ENCODE assay signal across 1 cellular context in genomic region chr1:42741706-42742105, GRCh38.
TF ChIP-seq lines count a peak whose summit lies in the region.

No MANE protein-coding gene starts in this region.

TF ChIP-seq in H1, 55 proteins besides CTCF, POLR2A, EP300 and RAD21:
- TF ChIP-seq JUN (IDR thresholded peaks at IDR 0.05; ENCODE audit: low read depth, low read length) = no peak
- TF ChIP-seq JUND (IDR thresholded peaks at IDR 0.05; ENCODE audit: low read length) = no peak
- no peak for TF ChIP-seq SP2 (IDR thresholded peaks at IDR 0.05; ENCODE audit: low read length)
TF ChIP-seq in H1: peak in this region for 0.
